1 cellular context compared by ENCODE assay signal in the genomic region with DNA sequence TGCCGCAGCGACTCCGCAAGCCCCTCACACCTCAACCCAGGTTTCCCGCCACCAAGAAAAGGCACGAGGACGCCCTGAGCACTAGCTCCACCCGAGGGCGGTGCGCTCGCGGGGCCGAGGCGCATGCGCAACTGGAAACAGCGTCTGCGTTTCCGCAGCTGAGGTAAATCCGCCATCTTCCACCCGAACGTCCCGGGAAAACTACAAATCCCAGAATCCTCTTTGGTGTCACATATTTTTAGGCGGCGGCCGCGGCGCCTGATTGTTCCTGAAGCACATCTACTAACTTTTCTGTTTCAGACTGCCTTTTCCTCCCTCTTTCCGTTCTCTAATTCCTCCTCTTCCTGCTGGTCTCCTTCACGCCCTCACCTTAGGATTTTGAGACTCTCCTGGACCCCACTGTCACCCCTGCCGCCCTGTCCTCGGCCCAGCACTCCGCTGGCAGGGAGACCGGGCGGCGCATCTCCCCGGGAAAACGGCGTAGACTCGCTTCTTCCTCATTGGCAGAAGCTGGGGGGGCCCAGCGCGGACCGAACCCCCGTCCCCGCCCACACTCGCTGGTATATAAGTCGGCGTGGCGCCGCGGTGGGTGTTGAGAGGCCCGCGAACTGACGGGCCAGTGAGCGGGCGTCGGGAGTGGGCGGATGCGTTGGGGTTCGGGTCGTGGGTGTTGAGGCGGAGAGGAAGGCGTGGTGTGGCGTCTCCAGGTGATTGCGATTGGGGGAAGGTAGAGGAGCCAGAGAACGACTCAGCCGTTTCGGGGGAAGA.
A peak's percentile ranks its signal among the peaks of the same experiment; 100 is the strongest.
TF ChIP-seq lines count a peak whose summit lies in the region.

ZCWPW1 (minus strand) TSS at position 505 of the 768 bp plus-strand sequence. CDS start 8,054 bp downstream, outside the sequence.

TF ChIP-seq in K562, 482 proteins besides CTCF, POLR2A, EP300 and RAD21 (continued from another document and continues in another):
- TF ChIP-seq, protein P1, sequence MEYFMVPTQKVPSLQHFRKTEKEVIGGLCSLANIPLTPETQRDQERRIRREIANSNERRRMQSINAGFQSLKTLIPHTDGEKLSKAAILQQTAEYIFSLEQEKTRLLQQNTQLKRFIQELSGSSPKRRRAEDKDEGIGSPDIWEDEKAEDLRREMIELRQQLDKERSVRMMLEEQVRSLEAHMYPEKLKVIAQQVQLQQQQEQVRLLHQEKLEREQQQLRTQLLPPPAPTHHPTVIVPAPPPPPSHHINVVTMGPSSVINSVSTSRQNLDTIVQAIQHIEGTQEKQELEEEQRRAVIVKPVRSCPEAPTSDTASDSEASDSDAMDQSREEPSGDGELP (CRISPR knock-in tag; IDR thresholded peaks at IDR 0.05; ENCODE audit: borderline replicate concordance), result peak; percentile 91
- TF ChIP-seq, protein P2, sequence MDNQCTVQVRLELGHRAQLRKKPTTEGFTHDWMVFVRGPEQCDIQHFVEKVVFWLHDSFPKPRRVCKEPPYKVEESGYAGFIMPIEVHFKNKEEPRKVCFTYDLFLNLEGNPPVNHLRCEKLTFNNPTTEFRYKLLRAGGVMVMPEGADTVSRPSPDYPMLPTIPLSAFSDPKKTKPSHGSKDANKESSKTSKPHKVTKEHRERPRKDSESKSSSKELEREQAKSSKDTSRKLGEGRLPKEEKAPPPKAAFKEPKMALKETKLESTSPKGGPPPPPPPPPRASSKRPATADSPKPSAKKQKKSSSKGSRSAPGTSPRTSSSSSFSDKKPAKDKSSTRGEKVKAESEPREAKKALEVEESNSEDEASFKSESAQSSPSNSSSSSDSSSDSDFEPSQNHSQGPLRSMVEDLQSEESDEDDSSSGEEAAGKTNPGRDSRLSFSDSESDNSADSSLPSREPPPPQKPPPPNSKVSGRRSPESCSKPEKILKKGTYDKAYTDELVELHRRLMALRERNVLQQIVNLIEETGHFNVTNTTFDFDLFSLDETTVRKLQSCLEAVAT (IDR thresholded peaks at IDR 0.05), result peak; percentile 95
- TF ChIP-seq GTF3C2 (IDR thresholded peaks at IDR 0.05; ENCODE audit: borderline replicate concordance, extremely low read depth, insufficient read length) (no peak), ZC3H4 (CRISPR knock-in tag; IDR thresholded peaks at IDR 0.05; ENCODE audit: borderline replicate concordance) (peak; percentile 50; the same call in 1 of the 2 replicates), POU5F1 (IDR thresholded peaks at IDR 0.05; ENCODE audit: borderline replicate concordance, low read depth, low read length, partially characterized antibody) (peak; percentile 27), NCOA4 (IDR thresholded peaks at IDR 0.05; ENCODE audit: partially characterized antibody) (peak; percentile 50), GATAD2A (IDR thresholded peaks at IDR 0.05) (peak; percentile 93), ATF4 (CRISPR knock-in tag; IDR thresholded peaks at IDR 0.05) (peak; percentile 78; the same call in 1 of the 2 replicates), ZC3H8 (IDR thresholded peaks at IDR 0.05) (peak; percentile 84; the same call in 1 of the 2 replicates), SIN3A (IDR thresholded peaks at IDR 0.05; ENCODE audit: borderline replicate concordance in 2 of 2, control insufficient read depth in 1 of 2, low read depth in 2 of 2, low read length in 2 of 2) (peak; percentile 86 to 89), MYC (IDR thresholded peaks at IDR 0.05; ENCODE audit: low read depth, low read length) (peak; percentile 88), MYC (CRISPR knock-in tag; IDR thresholded peaks at IDR 0.05; ENCODE audit: borderline replicate concordance, low read depth) (peak; percentile 92), MLX (CRISPR knock-in tag; conservative IDR thresholded peaks at IDR 0.05) (peak; percentile 64 to 98; a peak in 3 of 4 replicates), TRIM24 (IDR thresholded peaks at IDR 0.05) (peak; percentile 69 to 79), CBX2 (IDR thresholded peaks at IDR 0.05; ENCODE audit: insufficient read depth, low read length, poor library complexity, severe bottlenecking) (no peak), KAT7 (CRISPR knock-in tag; IDR thresholded peaks at IDR 0.05; ENCODE audit: borderline replicate concordance) (peak; percentile 95), GTF2A2 (tag; IDR thresholded peaks at IDR 0.05) (peak; percentile 89), FOS (IDR thresholded peaks at IDR 0.05; ENCODE audit: extremely low read depth, insufficient read length) (no peak), ZNF175 (CRISPR knock-in tag; IDR thresholded peaks at IDR 0.05; ENCODE audit: low read depth) (peak; percentile 73), ZNF511 (CRISPR knock-in tag; IDR thresholded peaks at IDR 0.05) (peak; percentile 99), BCLAF1 (IDR thresholded peaks at IDR 0.05; ENCODE audit: borderline replicate concordance in 1 of 2, control insufficient read depth in 1 of 2, low read depth in 2 of 2, low read length in 1 of 2) (peak in 1 of 2 experiments; percentile 75; a peak in 1 of 4 replicates), GTF2F1 (IDR thresholded peaks at IDR 0.05; ENCODE audit: low read depth, low read length) (peak; percentile 86), HDAC3 (IDR thresholded peaks at IDR 0.05; ENCODE audit: borderline replicate concordance, partially characterized antibody) (peak; percentile 54), ZNF431 (CRISPR knock-in tag; IDR thresholded peaks at IDR 0.05) (peak; percentile 93), NCOA6 (IDR thresholded peaks at IDR 0.05) (no peak), PTRF (tag; IDR thresholded peaks at IDR 0.05) (no peak), ERF (CRISPR knock-in tag; IDR thresholded peaks at IDR 0.05) (peak; percentile 90), BDP1 (IDR thresholded peaks at IDR 0.05; ENCODE audit: insufficient read depth, insufficient read length) (no peak), ZNF589 (CRISPR knock-in tag; IDR thresholded peaks at IDR 0.05; ENCODE audit: low read depth) (no peak)
- TF ChIP-seq, protein P3, sequence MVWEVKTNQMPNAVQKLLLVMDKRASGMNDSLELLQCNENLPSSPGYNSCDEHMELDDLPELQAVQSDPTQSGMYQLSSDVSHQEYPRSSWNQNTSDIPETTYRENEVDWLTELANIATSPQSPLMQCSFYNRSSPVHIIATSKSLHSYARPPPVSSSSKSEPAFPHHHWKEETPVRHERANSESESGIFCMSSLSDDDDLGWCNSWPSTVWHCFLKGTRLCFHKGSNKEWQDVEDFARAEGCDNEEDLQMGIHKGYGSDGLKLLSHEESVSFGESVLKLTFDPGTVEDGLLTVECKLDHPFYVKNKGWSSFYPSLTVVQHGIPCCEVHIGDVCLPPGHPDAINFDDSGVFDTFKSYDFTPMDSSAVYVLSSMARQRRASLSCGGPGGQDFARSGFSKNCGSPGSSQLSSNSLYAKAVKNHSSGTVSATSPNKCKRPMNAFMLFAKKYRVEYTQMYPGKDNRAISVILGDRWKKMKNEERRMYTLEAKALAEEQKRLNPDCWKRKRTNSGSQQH (CRISPR knock-in tag; IDR thresholded peaks at IDR 0.05), result peak; percentile 98
- TF ChIP-seq, protein P4, sequence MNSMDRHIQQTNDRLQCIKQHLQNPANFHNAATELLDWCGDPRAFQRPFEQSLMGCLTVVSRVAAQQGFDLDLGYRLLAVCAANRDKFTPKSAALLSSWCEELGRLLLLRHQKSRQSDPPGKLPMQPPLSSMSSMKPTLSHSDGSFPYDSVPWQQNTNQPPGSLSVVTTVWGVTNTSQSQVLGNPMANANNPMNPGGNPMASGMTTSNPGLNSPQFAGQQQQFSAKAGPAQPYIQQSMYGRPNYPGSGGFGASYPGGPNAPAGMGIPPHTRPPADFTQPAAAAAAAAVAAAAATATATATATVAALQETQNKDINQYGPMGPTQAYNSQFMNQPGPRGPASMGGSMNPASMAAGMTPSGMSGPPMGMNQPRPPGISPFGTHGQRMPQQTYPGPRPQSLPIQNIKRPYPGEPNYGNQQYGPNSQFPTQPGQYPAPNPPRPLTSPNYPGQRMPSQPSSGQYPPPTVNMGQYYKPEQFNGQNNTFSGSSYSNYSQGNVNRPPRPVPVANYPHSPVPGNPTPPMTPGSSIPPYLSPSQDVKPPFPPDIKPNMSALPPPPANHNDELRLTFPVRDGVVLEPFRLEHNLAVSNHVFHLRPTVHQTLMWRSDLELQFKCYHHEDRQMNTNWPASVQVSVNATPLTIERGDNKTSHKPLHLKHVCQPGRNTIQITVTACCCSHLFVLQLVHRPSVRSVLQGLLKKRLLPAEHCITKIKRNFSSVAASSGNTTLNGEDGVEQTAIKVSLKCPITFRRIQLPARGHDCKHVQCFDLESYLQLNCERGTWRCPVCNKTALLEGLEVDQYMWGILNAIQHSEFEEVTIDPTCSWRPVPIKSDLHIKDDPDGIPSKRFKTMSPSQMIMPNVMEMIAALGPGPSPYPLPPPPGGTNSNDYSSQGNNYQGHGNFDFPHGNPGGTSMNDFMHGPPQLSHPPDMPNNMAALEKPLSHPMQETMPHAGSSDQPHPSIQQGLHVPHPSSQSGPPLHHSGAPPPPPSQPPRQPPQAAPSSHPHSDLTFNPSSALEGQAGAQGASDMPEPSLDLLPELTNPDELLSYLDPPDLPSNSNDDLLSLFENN (IDR thresholded peaks at IDR 0.05; ENCODE audit: low read depth in 2 of 2, low read length in 2 of 2), result peak in 1 of 2 experiments; percentile 90; a peak in 2 of 4 replicates
